In genomic region chr21:44310628-44311027, GRCh38 we compare ENCODE assay signal across 22 cellular contexts. TPM values are rescaled to one million over a fixed set of nuclear protein-coding genes. Genes with fewer than 3 reads are reported as not detected.
DNase-seq lines count a peak whose midpoint lies in the region; ATAC-seq, FAIRE-seq and TF ChIP-seq lines count a peak whose summit lies in the region.
"Had no signal": no experiment of that assay in that cellular context is flagged by ENCODE, and none has a peak within 500 bp of the region (broad histone marks: within the 10 kb centered on the region; RNA-seq: fewer than 3 reads in every experiment).

No MANE protein-coding gene starts in this region.

- H3K9me3 Mint-ChIP-seq in H9 (no peaks in the 10 kb centered on the region), naive B cell (no peaks in the 10 kb centered on the region)
- H3K9me3 Mint-ChIP-seq: CD4-positive, alpha-beta T cell had no signal

- H3K9me2 ChIP-seq in DOHH2 (replicated peaks; ENCODE audit: control insufficient read depth, low read length) (no peaks in the 10 kb centered on the region), Karpas-422 (replicated peaks; ENCODE audit: insufficient read depth, low read length) (no peaks in the 10 kb centered on the region)

- H4K20me1 ChIP-seq in DOHH2 (ENCODE audit: control insufficient read depth, insufficient read depth, low read depth, low read length): peaks cover 7% of the 10 kb centered on the region; the same call in 1 of the 2 replicates
- no peaks in the 10 kb centered on the region for H4K20me1 ChIP-seq in H9 (ENCODE audit: control insufficient read depth, insufficient read depth, insufficient read length)
- no peaks in the 10 kb centered on the region; the same call in 1 of the 2 replicates for H4K20me1 ChIP-seq in GM12878 (ENCODE audit: control insufficient read depth, insufficient read depth)
- peaks cover 11% of the 10 kb centered on the region; the same call in 1 of the 2 replicates for H4K20me1 ChIP-seq in Karpas-422 (ENCODE audit: insufficient read depth, low read depth, low read length)

- H3K9ac ChIP-seq in H9 (ENCODE audit: extremely low read depth, insufficient read length, low read length): no peak overlapping the region
- no peak overlapping the region for H3K9ac ChIP-seq in GM12878 (ENCODE audit: control insufficient read depth, insufficient read depth, low read length)
- no peak overlapping the region for H3K9ac ChIP-seq in Karpas-422 (ENCODE audit: low read length)
- H3K9ac ChIP-seq: GM23248 had no signal

- H3K23ac ChIP-seq in H9 (ENCODE audit: insufficient read length, low read depth, low read length): no peak overlapping the region

- H3K27ac Mint-ChIP-seq in H9 (no peak overlapping the region), naive B cell (peak overlapping the region in 2 of 6 donors; percentile 26 to 86)

- SMC1A ChIA-PET in GM12878 (lab: Charles Lee; ENCODE audit: uncharacterized antibody, unreplicated experiment): no interaction called here

- ATAC-seq in GM12878: peak; percentile 48; the same call in 2 of the 3 replicates
- ATAC-seq in naive B cell (ENCODE audit: low read depth in 2 of 2): peak; percentile 64 to 66
- ATAC-seq in HG03045 (IDR thresholded peaks at IDR 0.05; ENCODE audit: unreplicated experiment): no peak
- ATAC-seq: HCT116 had no signal

- FAIRE-seq in GM12878 (lab: Jason Lieb, UNC): no peak
- FAIRE-seq: GM19239 had no signal

- TF ChIP-seq POLR2A in GM12878 (IDR thresholded peaks at IDR 0.05; ENCODE audit: low read depth, low read length): no peak

- RAD21 ChIA-PET in GM12878 (lab: Charles Lee; ENCODE audit: unreplicated experiment): no interaction called here

- no peak overlapping the region for H2BK5ac ChIP-seq in H9 (ENCODE audit: insufficient read length, low read length)

- H2BK15ac ChIP-seq in H9 (ENCODE audit: low read depth, low read length): no peak overlapping the region

- H3K27me3 ChIP-seq in DOHH2 (ENCODE audit: control insufficient read depth, low read length): no peaks in the 10 kb centered on the region
- no peaks in the 10 kb centered on the region for H3K27me3 ChIP-seq in H9 (ENCODE audit: insufficient read depth, low read length)
- no peaks in the 10 kb centered on the region for H3K27me3 ChIP-seq in GM12878 (replicated peaks in 1 of 2; ENCODE audit: control insufficient read depth in 2 of 2, insufficient read depth in 2 of 2, low read length in 1 of 2)
- H3K27me3 ChIP-seq in Karpas-422 (ENCODE audit: low read length): no peaks in the 10 kb centered on the region
- H3K27me3 ChIP-seq in H7 (ENCODE audit: control insufficient read depth, insufficient read depth, low read length): no peaks in the 10 kb centered on the region

- H3K79me1 ChIP-seq in H9 (ENCODE audit: insufficient read depth, low read depth, low read length, poor library complexity, severe bottlenecking): no peaks in the 10 kb centered on the region

- H3K27ac ChIP-seq in DOHH2 (ENCODE audit: low read depth, low read length): no peak overlapping the region
- H3K27ac ChIP-seq in H9 (ENCODE audit: insufficient read length, low read depth, low read length): no peak overlapping the region
- H3K27ac ChIP-seq in GM12878 (ENCODE audit: control insufficient read depth, insufficient read depth): no peak overlapping the region
- H3K27ac ChIP-seq in Karpas-422 (ENCODE audit: low read length): no peak overlapping the region
- H3K27ac ChIP-seq: GM23248, SK-N-MC had no signal

- H2BK12ac ChIP-seq in H9 (ENCODE audit: insufficient read length, low read depth, low read length): no peak overlapping the region

- TF ChIP-seq CTCF in DOHH2 (IDR thresholded peaks at IDR 0.05; ENCODE audit: low read depth, low read length, poor library complexity, severe bottlenecking): peak; percentile 44
- TF ChIP-seq CTCF in H9 (conservative IDR thresholded peaks at IDR 0.05): 0 out of 3 replicates have a peak, but pooled peaks have one; percentile 10
- TF ChIP-seq CTCF in GM12878 (IDR thresholded peaks at IDR 0.05 in 2 of 3, conservative IDR thresholded peaks at IDR 0.05 in 1 of 3; ENCODE audit: control insufficient read depth in 2 of 3, extremely low read depth in 1 of 3, insufficient read depth in 1 of 3, low read depth in 3 of 3, low read length in 3 of 3): peak in 2 of 3 experiments; percentile 12 to 26; a peak in 2 of 6 replicates

- CTCF ChIA-PET in GM12878 (lab: Yijun Ruan, JAX): no interaction called here

- no peak overlapping the region for H3K14ac ChIP-seq in H9 (ENCODE audit: insufficient read depth, low read length)

- H2BK120ac ChIP-seq in H9 (ENCODE audit: low read depth, low read length, poor library complexity, severe bottlenecking): no peak overlapping the region

- TF ChIP-seq EP300 in GM12878 (IDR thresholded peaks at IDR 0.05; ENCODE audit: borderline replicate concordance in 1 of 2, control insufficient read depth in 1 of 2, low read depth in 2 of 2, low read length in 2 of 2): no peak

- H3K4ac ChIP-seq in H9 (ENCODE audit: low read depth, low read length): no peak overlapping the region

- no peak overlapping the region for H4K8ac ChIP-seq in H9 (replicated peaks; ENCODE audit: insufficient read length, low read depth, low read length)

- peak; percentile 26 for TF ChIP-seq RAD21 in GM12878 (IDR thresholded peaks at IDR 0.05; ENCODE audit: insufficient read depth, low read depth, low read length)

- BruUV-seq in GM12878 (replicated peaks; lab: Mats Ljungman, UMichigan): no TSS peak

- POLR2A ChIA-PET in GM12878 (lab: Charles Lee): no interaction called here

- H3K4me3 Mint-ChIP-seq in H9 (no peak overlapping the region; a peak in 1 of 5 replicates), naive B cell (no peak overlapping the region)
- H3K4me3 Mint-ChIP-seq: CD4-positive, alpha-beta T cell had no signal

- H4K91ac ChIP-seq in H9 (ENCODE audit: insufficient read length, low read depth, low read length): no peak overlapping the region

- H3T11ph ChIP-seq in H9 (ENCODE audit: low read length): no peak overlapping the region

- no peaks in the 10 kb centered on the region for H3K23me2 ChIP-seq in H9 (ENCODE audit: insufficient read length, low read depth, low read length, poor library complexity, severe bottlenecking)

- no peaks in the 10 kb centered on the region for H3F3A ChIP-seq in DOHH2 (ENCODE audit: control insufficient read depth, insufficient read depth)

- intact Hi-C loops in GM12878 (cut with micrococcal nuclease; ENCODE audit: unreplicated experiment): no loop called here

- no peak overlapping the region for H2BK20ac ChIP-seq in H9 (ENCODE audit: low read depth, low read length, poor library complexity, severe bottlenecking)

- H3K18ac ChIP-seq in H9 (ENCODE audit: insufficient read length, low read depth, low read length): no peak overlapping the region

- no peaks in the 10 kb centered on the region for H3K4me1 ChIP-seq in DOHH2 (ENCODE audit: control insufficient read depth, low read length)
- H3K4me1 ChIP-seq in H9 (ENCODE audit: insufficient read depth, low read length): no peaks in the 10 kb centered on the region
- no peaks in the 10 kb centered on the region for H3K4me1 ChIP-seq in GM12878 (ENCODE audit: control insufficient read depth, insufficient read depth, low read length)
- no peaks in the 10 kb centered on the region for H3K4me1 ChIP-seq in Karpas-422 (ENCODE audit: low read length)
- H3K4me1 ChIP-seq: Caco-2 had no signal

- H2AK5ac ChIP-seq in H9 (ENCODE audit: insufficient read length, low read length): no peak overlapping the region

- H4K5ac ChIP-seq in H9 (ENCODE audit: insufficient read length, low read depth, low read length): no peak overlapping the region

- no peaks in the 10 kb centered on the region for H3K9me3 ChIP-seq in DOHH2 (ENCODE audit: control insufficient read depth, insufficient read depth, low read length)
- H3K9me3 ChIP-seq in H9 (ENCODE audit: control insufficient read depth, low read depth, low read length): no peaks in the 10 kb centered on the region
- no peaks in the 10 kb centered on the region for H3K9me3 ChIP-seq in GM12878 (replicated peaks; ENCODE audit: control insufficient read depth, insufficient read depth, low read length)
- H3K9me3 ChIP-seq in Karpas-422 (ENCODE audit: low read length): no peaks in the 10 kb centered on the region
- H3K9me3 ChIP-seq: Caco-2 had no signal

- in situ Hi-C loops in GM12878 (cut with MboI): no loop called here

- no CpG with 5 or more reads among the region's 11 CpGs for WGBS in H9 (ENCODE audit: extremely low coverage, insufficient read length, low lambda C conversion rate)
- 87% methylated on average over 11 of the region's 11 CpGs for WGBS in GM12878 (ENCODE audit: insufficient coverage, insufficient replicate concordance, low lambda C conversion rate, missing lambda C conversion rate)

- H3K79me2 ChIP-seq in DOHH2 (ENCODE audit: control insufficient read depth, low read length) (peaks cover 19% of the 10 kb centered on the region), H9 (ENCODE audit: insufficient read depth, low read length) (no peaks in the 10 kb centered on the region), GM12878 (ENCODE audit: control insufficient read depth, insufficient read depth, low read length) (peaks cover 4% of the 10 kb centered on the region), Karpas-422 (ENCODE audit: low read length) (peaks cover 11% of the 10 kb centered on the region)

- H2AFZ ChIP-seq in H9 (ENCODE audit: low read length): no peak overlapping the region
- no peak overlapping the region for H2AFZ ChIP-seq in GM12878 (ENCODE audit: control insufficient read depth, low read depth, low read length)
- H2AFZ ChIP-seq in Karpas-422 (ENCODE audit: low read length): no peak overlapping the region
- H2AFZ ChIP-seq: GM23248 had no signal

- H3K4me2 ChIP-seq in DOHH2 (ENCODE audit: low read length): no peak overlapping the region
- no peak overlapping the region for H3K4me2 ChIP-seq in H9 (ENCODE audit: insufficient read depth, insufficient read length, low read length)
- H3K4me2 ChIP-seq in GM12878 (ENCODE audit: control insufficient read depth, insufficient read depth): no peak overlapping the region
- no peak overlapping the region for H3K4me2 ChIP-seq in Karpas-422 (ENCODE audit: low read depth, low read length, poor library complexity, severe bottlenecking)

- no peaks in the 10 kb centered on the region; the same call in none of the 2 replicates for H3K27me3 Mint-ChIP-seq in H9 (ENCODE audit: low read depth)
- H3K27me3 Mint-ChIP-seq in naive B cell: no peaks in the 10 kb centered on the region
- H3K27me3 Mint-ChIP-seq: CD4-positive, alpha-beta T cell had no signal

- DNase-seq in H9 (no peak), GM12878 (ENCODE audit: low read depth, low spot score) (no peak), naive B cell (no peak), Karpas-422 (no peak), H7 (no peak)
- DNase-seq: ACHN; AML-193; Caco-2; CD4-positive, alpha-beta T cell; GM23248; NCI-H1048; NCI-H1436 treated with DMSO at 0.1 percent for 48 hours; NCI-H2029; OCI-M1; Right ventricle myocardium superior had no signal

- no peak overlapping the region for H3K56ac ChIP-seq in H9 (ENCODE audit: insufficient read length, low read depth, low read length)

- H3K4me3 ChIP-seq in DOHH2 (ENCODE audit: low read length) (no peak overlapping the region), GM12878 (no peak overlapping the region), Karpas-422 (ENCODE audit: low read length) (no peak overlapping the region), H7 (ENCODE audit: insufficient read depth, low read depth, low read length) (no peak overlapping the region)
- H3K4me3 ChIP-seq: GM23248, SK-N-MC had no signal

- H3K36me3 Mint-ChIP-seq in H9 (ENCODE audit: insufficient read depth in 1 of 3, low read depth in 3 of 3) (peaks cover 7 to 33% (median 29%) of the 10 kb centered on the region in 3 experiments), naive B cell (peaks cover 6 to 23% of the 10 kb centered on the region in 2 donors)

- H3K36me3 ChIP-seq in DOHH2 (ENCODE audit: control insufficient read depth, low read length) (peaks cover 93% of the 10 kb centered on the region), GM12878 (ENCODE audit: control insufficient read depth in 2 of 2, insufficient read depth in 2 of 2, low read length in 1 of 2) (peaks cover 11 to 39% of the 10 kb centered on the region in 2 experiments; a peak in 3 of 4 replicates), Karpas-422 (ENCODE audit: insufficient read depth, low read length) (peaks cover 2% of the 10 kb centered on the region), H7 (replicated peaks; ENCODE audit: control insufficient read depth, insufficient read depth, low read length) (peaks cover 9% of the 10 kb centered on the region)

- H3K4me1 Mint-ChIP-seq in H9 (peaks cover 2 to 9% of the 10 kb centered on the region in 2 experiments; a peak in 2 of 4 replicates), naive B cell (peaks cover 9 to 26% (median 21%) of the 10 kb centered on the region in 3 donors)

RNA-seq across cellular contexts. Expression of gene PFKL, which starts 10.8 kb away (rescaled TPM):
- 105 and 107 TPM in 2 replicates for total RNA-seq in H9 (2021)
- total RNA-seq in GM12878 (2013; cell fraction: nucleolus; rRNA removed): 144 and 180 TPM in 2 replicates
- 127 and 146 TPM in 2 replicates for total RNA-seq in GM12878 (2014; rRNA removed)
- 52.6 and 56.1 TPM in 2 replicates for total RNA-seq in GM12878 (2014; rRNA removed; fragmentation: Illumina TruSeq; extraction: Trizol)
- 192 and 194 TPM in 2 replicates for total RNA-seq in GM12878 (2021)
- polyA plus RNA-seq in GM12878 (2011; ENCODE audit: low read depth): 60.4 TPM
- 43.3 and 94.2 TPM in 2 replicates for polyA plus RNA-seq in GM12878 (2011; rRNA removed)
- 130 and 162 TPM in 2 replicates for polyA plus RNA-seq in GM12878 (2011; cell fraction: cytosol; rRNA removed)
- polyA plus RNA-seq in GM12878 (2011; cell fraction: nucleus; rRNA removed): 550 and 578 TPM in 2 replicates
- polyA plus RNA-seq in GM12878 (2012): 148 and 190 TPM in 2 replicates
- 7.8 and 45.7 TPM in 2 replicates for polyA plus RNA-seq in GM12878 (2014; fragmentation: Illumina TruSeq; extraction: Trizol)
- 10 to 100 TPM in 1 of 2 experiments, 1 to 10 TPM in 1; 1.2 to 11.2 TPM for polyA plus RNA-seq in GM12878 (2014; fragmentation: Nextera tagmentation; extraction: Ambion mirVana)
- 130 and 154 TPM in 2 replicates for polyA plus RNA-seq in GM12878 (2014; rRNA removed)
- polyA plus RNA-seq in GM12878 (2016; fragmentation: Nextera tagmentation; extraction: Ambion mirVana): 100 to 1,000 TPM; 184 to 191 TPM
- 76.6 and 156 TPM in 2 replicates for polyA minus RNA-seq in GM12878 (2011; rRNA and poly(A)+ RNA removed)
- 59.1 and 73.4 TPM in 2 replicates for polyA minus RNA-seq in GM12878 (2011; cell fraction: cytosol; rRNA and poly(A)+ RNA removed)
- polyA minus RNA-seq in GM12878 (2011; cell fraction: nucleus; rRNA and poly(A)+ RNA removed): 62.3 and 85.3 TPM in 2 replicates
- polyA plus RNA-seq in naive B cell (ENCODE audit: low read depth in 6 of 6): 100 to 1,000 TPM; 165 to 210 (median 189) TPM
- 68.8 and 150 TPM in 2 replicates for total RNA-seq in Karpas-422 (2014; rRNA removed; shearing (Covaris generic); ENCODE audit: low replicate concordance)
- 149 and 158 TPM in 2 replicates for total RNA-seq in H7 (2014; rRNA removed; shearing (Covaris generic))

RNA-seq across cellular contexts. Expression of gene AIRE, which starts 25.0 kb away (rescaled TPM):
- total RNA-seq in H9 (2021) (0.17 and 0.39 TPM in 2 replicates), GM12878 (2014; rRNA removed) (not detected in 2 replicates), GM12878 (2014; rRNA removed; fragmentation: Illumina TruSeq; extraction: Trizol) (not detected in 2 replicates), GM12878 (2021) (0.10 TPM in 1 of 2 replicates, not detected in the other)
- total RNA-seq in GM12878 (2013; cell fraction: nucleolus; rRNA removed): 0.81 and 0.83 TPM in 2 replicates
- polyA plus RNA-seq in GM12878 (2011; ENCODE audit: low read depth): not detected
- polyA plus RNA-seq in GM12878 (2011; rRNA removed) (0.03 and 0.05 TPM in 2 replicates), GM12878 (2014; fragmentation: Illumina TruSeq; extraction: Trizol) (not detected in 2 replicates), GM12878 (2014; fragmentation: Nextera tagmentation; extraction: Ambion mirVana) (not detected), GM12878 (2014; rRNA removed) (not detected in 2 replicates), GM12878 (2016; fragmentation: Nextera tagmentation; extraction: Ambion mirVana) (not detected), naive B cell (ENCODE audit: low read depth in 6 of 6) (1 to 10 TPM in 2 of 6 donors, under 1 TPM in 4; 0.34 to 1.7 (median 0.77) TPM)
- polyA plus RNA-seq in GM12878 (2011; cell fraction: cytosol; rRNA removed): 0.04 and 0.08 TPM in 2 replicates
- polyA plus RNA-seq in GM12878 (2011; cell fraction: nucleus; rRNA removed): 0.61 and 1.2 TPM in 2 replicates
- 0.04 TPM in 1 of 2 replicates, not detected in the other for polyA plus RNA-seq in GM12878 (2012)
- 0.10 and 0.15 TPM in 2 replicates for polyA minus RNA-seq in GM12878 (2011; rRNA and poly(A)+ RNA removed)
- polyA minus RNA-seq in GM12878 (2011; cell fraction: cytosol; rRNA and poly(A)+ RNA removed): not detected in 2 replicates
- polyA minus RNA-seq in GM12878 (2011; cell fraction: nucleus; rRNA and poly(A)+ RNA removed): 0.10 and 0.12 TPM in 2 replicates
- not detected in 2 replicates for total RNA-seq in Karpas-422 (2014; rRNA removed; shearing (Covaris generic); ENCODE audit: low replicate concordance)
- total RNA-seq in H7 (2014; rRNA removed; shearing (Covaris generic)): 0.07 and 0.31 TPM in 2 replicates
- total RNA-seq: Caco-2, GM23248, HT-29, MCF 10A, Right ventricle myocardium superior had no signal
- polyA plus RNA-seq: GM23248 had no signal

RNA-seq across cellular contexts. Expression of gene CFAP410, which starts 28.6 kb away (rescaled TPM):
- 16.9 and 17.0 TPM in 2 replicates for total RNA-seq in H9 (2021)
- 19.8 and 23.7 TPM in 2 replicates for total RNA-seq in GM12878 (2013; cell fraction: nucleolus; rRNA removed)
- total RNA-seq in GM12878 (2014; rRNA removed): 16.8 and 24.6 TPM in 2 replicates
- total RNA-seq in GM12878 (2014; rRNA removed; fragmentation: Illumina TruSeq; extraction: Trizol): 2.6 and 2.8 TPM in 2 replicates
- 20.3 and 23.6 TPM in 2 replicates for total RNA-seq in GM12878 (2021)
- polyA plus RNA-seq in GM12878 (2011; ENCODE audit: low read depth): 4.9 TPM
- polyA plus RNA-seq in GM12878 (2011; rRNA removed): 2.8 and 5.2 TPM in 2 replicates
- 8.2 and 16.1 TPM in 2 replicates for polyA plus RNA-seq in GM12878 (2011; cell fraction: cytosol; rRNA removed)
- polyA plus RNA-seq in GM12878 (2011; cell fraction: nucleus; rRNA removed): 87.0 and 101 TPM in 2 replicates
- polyA plus RNA-seq in GM12878 (2012): 21.9 and 22.9 TPM in 2 replicates
- polyA plus RNA-seq in GM12878 (2014; fragmentation: Illumina TruSeq; extraction: Trizol): 0.52 and 1.3 TPM in 2 replicates
- 1 to 10 TPM in 1 of 2 experiments, under 1 TPM in 1; 0.14 to 2.1 TPM for polyA plus RNA-seq in GM12878 (2014; fragmentation: Nextera tagmentation; extraction: Ambion mirVana)
- 24.8 and 27.1 TPM in 2 replicates for polyA plus RNA-seq in GM12878 (2014; rRNA removed)
- 10 to 100 TPM; 17.5 to 20.9 TPM for polyA plus RNA-seq in GM12878 (2016; fragmentation: Nextera tagmentation; extraction: Ambion mirVana)
- 1.4 and 5.8 TPM in 2 replicates for polyA minus RNA-seq in GM12878 (2011; rRNA and poly(A)+ RNA removed)
- 1.8 and 2.8 TPM in 2 replicates for polyA minus RNA-seq in GM12878 (2011; cell fraction: cytosol; rRNA and poly(A)+ RNA removed)
- polyA minus RNA-seq in GM12878 (2011; cell fraction: nucleus; rRNA and poly(A)+ RNA removed): 7.5 and 11.9 TPM in 2 replicates
- 10 to 100 TPM; 28.1 to 44.6 (median 35.1) TPM for polyA plus RNA-seq in naive B cell (ENCODE audit: low read depth in 6 of 6)
- 7.9 and 12.8 TPM in 2 replicates for total RNA-seq in Karpas-422 (2014; rRNA removed; shearing (Covaris generic); ENCODE audit: low replicate concordance)
- total RNA-seq in H7 (2014; rRNA removed; shearing (Covaris generic)): 17.2 and 20.3 TPM in 2 replicates

RNA-seq across cellular contexts. Expression of gene TRPM2, which starts 42.8 kb away (rescaled TPM):
- total RNA-seq in H9 (2021): 0.11 and 0.68 TPM in 2 replicates
- total RNA-seq in GM12878 (2013; cell fraction: nucleolus; rRNA removed): 0.42 and 0.61 TPM in 2 replicates
- 2.6 and 2.7 TPM in 2 replicates for total RNA-seq in GM12878 (2014; rRNA removed)
- 3.5 and 4.4 TPM in 2 replicates for total RNA-seq in GM12878 (2014; rRNA removed; fragmentation: Illumina TruSeq; extraction: Trizol)
- 9.1 and 9.9 TPM in 2 replicates for total RNA-seq in GM12878 (2021)
- 4.9 TPM for polyA plus RNA-seq in GM12878 (2011; ENCODE audit: low read depth)
- 0.03 and 0.17 TPM in 2 replicates for polyA plus RNA-seq in GM12878 (2011; rRNA removed)
- polyA plus RNA-seq in GM12878 (2011; cell fraction: cytosol; rRNA removed): 0.03 TPM in 1 of 2 replicates, not detected in the other
- 0.22 and 0.30 TPM in 2 replicates for polyA plus RNA-seq in GM12878 (2011; cell fraction: nucleus; rRNA removed)
- polyA plus RNA-seq in GM12878 (2012): 5.5 and 6.1 TPM in 2 replicates
- 0.86 and 2.4 TPM in 2 replicates for polyA plus RNA-seq in GM12878 (2014; fragmentation: Illumina TruSeq; extraction: Trizol)
- under 1 TPM; 0.34 to 0.82 TPM for polyA plus RNA-seq in GM12878 (2014; fragmentation: Nextera tagmentation; extraction: Ambion mirVana)
- polyA plus RNA-seq in GM12878 (2014; rRNA removed): 4.1 and 4.8 TPM in 2 replicates
- 1 to 10 TPM; 2.5 to 3.7 TPM for polyA plus RNA-seq in GM12878 (2016; fragmentation: Nextera tagmentation; extraction: Ambion mirVana)
- 0.05 TPM in 1 of 2 replicates, not detected in the other for polyA minus RNA-seq in GM12878 (2011; rRNA and poly(A)+ RNA removed)
- polyA minus RNA-seq in GM12878 (2011; cell fraction: cytosol; rRNA and poly(A)+ RNA removed): 4.4 TPM in 1 of 2 replicates, not detected in the other
- under 0.01 and 0.38 TPM in 2 replicates for polyA minus RNA-seq in GM12878 (2011; cell fraction: nucleus; rRNA and poly(A)+ RNA removed)
- polyA plus RNA-seq in naive B cell (ENCODE audit: low read depth in 6 of 6): 1 to 10 TPM in 5 of 6 donors, under 1 TPM in 1; 0.48 to 4.8 (median 2.6) TPM
- 0.90 TPM in 1 of 2 replicates, not detected in the other for total RNA-seq in Karpas-422 (2014; rRNA removed; shearing (Covaris generic); ENCODE audit: low replicate concordance)
- total RNA-seq in H7 (2014; rRNA removed; shearing (Covaris generic)): 0.42 and 0.48 TPM in 2 replicates
- total RNA-seq: HT-29 had no signal
- polyA plus RNA-seq: GM23248 had no signal

RNA-seq across cellular contexts. Expression of gene DNMT3L, which starts 48.9 kb away (rescaled TPM):
- total RNA-seq in H9 (2021) (0.70 and 0.77 TPM in 2 replicates), GM12878 (2014; rRNA removed) (not detected in 2 replicates), GM12878 (2014; rRNA removed; fragmentation: Illumina TruSeq; extraction: Trizol) (not detected in 2 replicates), GM12878 (2021) (not detected in 2 replicates)
- not detected in 2 replicates for total RNA-seq in GM12878 (2013; cell fraction: nucleolus; rRNA removed)
- not detected for polyA plus RNA-seq in GM12878 (2011; ENCODE audit: low read depth)
- polyA plus RNA-seq in GM12878 (2011; rRNA removed) (not detected in 2 replicates), GM12878 (2014; fragmentation: Illumina TruSeq; extraction: Trizol) (not detected in 2 replicates), GM12878 (2014; fragmentation: Nextera tagmentation; extraction: Ambion mirVana) (not detected), GM12878 (2014; rRNA removed) (not detected in 2 replicates), GM12878 (2016; fragmentation: Nextera tagmentation; extraction: Ambion mirVana) (not detected), naive B cell (ENCODE audit: low read depth in 6 of 6) (not detected)
- not detected in 2 replicates for polyA plus RNA-seq in GM12878 (2011; cell fraction: cytosol; rRNA removed)
- polyA plus RNA-seq in GM12878 (2011; cell fraction: nucleus; rRNA removed): not detected in 2 replicates
- polyA plus RNA-seq in GM12878 (2012): not detected in 2 replicates
- not detected in 2 replicates for polyA minus RNA-seq in GM12878 (2011; rRNA and poly(A)+ RNA removed)
- not detected in 2 replicates for polyA minus RNA-seq in GM12878 (2011; cell fraction: cytosol; rRNA and poly(A)+ RNA removed)
- polyA minus RNA-seq in GM12878 (2011; cell fraction: nucleus; rRNA and poly(A)+ RNA removed): not detected in 2 replicates
- total RNA-seq in Karpas-422 (2014; rRNA removed; shearing (Covaris generic); ENCODE audit: low replicate concordance): not detected in 2 replicates
- total RNA-seq in H7 (2014; rRNA removed; shearing (Covaris generic)): 2.9 and 8.2 TPM in 2 replicates
- total RNA-seq: CD4-positive, alpha-beta T cell; GM23248; HT-29; MCF 10A; Right ventricle myocardium superior had no signal
- polyA plus RNA-seq: GM23248 had no signal
